In the genomic region with DNA sequence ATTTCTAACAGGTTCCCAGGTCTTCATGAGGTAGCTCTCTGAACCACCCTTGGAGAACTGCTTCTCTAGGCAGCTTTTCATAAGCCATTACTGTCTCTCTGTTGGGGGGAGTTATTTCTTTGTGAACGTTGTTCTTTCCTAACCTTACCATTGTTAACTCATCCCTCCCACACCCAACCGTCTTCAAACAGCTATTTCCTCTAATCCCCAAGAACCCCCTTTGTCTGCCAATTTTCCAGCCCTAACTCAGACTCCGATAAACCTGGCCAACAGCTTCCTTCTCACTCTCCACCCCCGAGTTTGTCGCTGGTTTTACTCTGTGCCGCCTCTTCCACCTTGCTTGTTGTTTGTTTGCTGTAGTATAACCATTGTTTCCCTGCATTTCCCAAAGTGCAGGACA, we compare ENCODE assay signal across 1 cellular context.
TF ChIP-seq lines count a peak whose summit lies in the region.

No MANE protein-coding gene starts in this region.

TF ChIP-seq in WTC11, 78 proteins besides CTCF, POLR2A, EP300 and RAD21 (continued from another document):
- TF ChIP-seq NR2C2 (CRISPR knock-in tag; IDR thresholded peaks at IDR 0.05): no peak
- TF ChIP-seq, protein P1, sequence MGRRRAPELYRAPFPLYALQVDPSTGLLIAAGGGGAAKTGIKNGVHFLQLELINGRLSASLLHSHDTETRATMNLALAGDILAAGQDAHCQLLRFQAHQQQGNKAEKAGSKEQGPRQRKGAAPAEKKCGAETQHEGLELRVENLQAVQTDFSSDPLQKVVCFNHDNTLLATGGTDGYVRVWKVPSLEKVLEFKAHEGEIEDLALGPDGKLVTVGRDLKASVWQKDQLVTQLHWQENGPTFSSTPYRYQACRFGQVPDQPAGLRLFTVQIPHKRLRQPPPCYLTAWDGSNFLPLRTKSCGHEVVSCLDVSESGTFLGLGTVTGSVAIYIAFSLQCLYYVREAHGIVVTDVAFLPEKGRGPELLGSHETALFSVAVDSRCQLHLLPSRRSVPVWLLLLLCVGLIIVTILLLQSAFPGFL (CRISPR knock-in tag; IDR thresholded peaks at IDR 0.05; ENCODE audit: borderline replicate concordance): no peak
- TF ChIP-seq CBFB (CRISPR knock-in tag; IDR thresholded peaks at IDR 0.05; ENCODE audit: low read depth): no peak
- no peak for TF ChIP-seq TEAD1 (CRISPR knock-in tag; IDR thresholded peaks at IDR 0.05)
- no peak for TF ChIP-seq ZNF232 (CRISPR knock-in tag; IDR thresholded peaks at IDR 0.05)
- TF ChIP-seq, protein P2, sequence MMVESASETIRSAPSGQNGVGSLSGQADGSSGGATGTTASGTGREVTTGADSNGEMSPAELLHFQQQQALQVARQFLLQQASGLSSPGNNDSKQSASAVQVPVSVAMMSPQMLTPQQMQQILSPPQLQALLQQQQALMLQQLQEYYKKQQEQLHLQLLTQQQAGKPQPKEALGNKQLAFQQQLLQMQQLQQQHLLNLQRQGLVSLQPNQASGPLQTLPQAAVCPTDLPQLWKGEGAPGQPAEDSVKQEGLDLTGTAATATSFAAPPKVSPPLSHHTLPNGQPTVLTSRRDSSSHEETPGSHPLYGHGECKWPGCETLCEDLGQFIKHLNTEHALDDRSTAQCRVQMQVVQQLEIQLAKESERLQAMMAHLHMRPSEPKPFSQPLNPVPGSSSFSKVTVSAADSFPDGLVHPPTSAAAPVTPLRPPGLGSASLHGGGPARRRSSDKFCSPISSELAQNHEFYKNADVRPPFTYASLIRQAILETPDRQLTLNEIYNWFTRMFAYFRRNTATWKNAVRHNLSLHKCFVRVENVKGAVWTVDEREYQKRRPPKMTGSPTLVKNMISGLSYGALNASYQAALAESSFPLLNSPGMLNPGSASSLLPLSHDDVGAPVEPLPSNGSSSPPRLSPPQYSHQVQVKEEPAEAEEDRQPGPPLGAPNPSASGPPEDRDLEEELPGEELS (CRISPR knock-in tag; IDR thresholded peaks at IDR 0.05): no peak
- TF ChIP-seq, protein P3, sequence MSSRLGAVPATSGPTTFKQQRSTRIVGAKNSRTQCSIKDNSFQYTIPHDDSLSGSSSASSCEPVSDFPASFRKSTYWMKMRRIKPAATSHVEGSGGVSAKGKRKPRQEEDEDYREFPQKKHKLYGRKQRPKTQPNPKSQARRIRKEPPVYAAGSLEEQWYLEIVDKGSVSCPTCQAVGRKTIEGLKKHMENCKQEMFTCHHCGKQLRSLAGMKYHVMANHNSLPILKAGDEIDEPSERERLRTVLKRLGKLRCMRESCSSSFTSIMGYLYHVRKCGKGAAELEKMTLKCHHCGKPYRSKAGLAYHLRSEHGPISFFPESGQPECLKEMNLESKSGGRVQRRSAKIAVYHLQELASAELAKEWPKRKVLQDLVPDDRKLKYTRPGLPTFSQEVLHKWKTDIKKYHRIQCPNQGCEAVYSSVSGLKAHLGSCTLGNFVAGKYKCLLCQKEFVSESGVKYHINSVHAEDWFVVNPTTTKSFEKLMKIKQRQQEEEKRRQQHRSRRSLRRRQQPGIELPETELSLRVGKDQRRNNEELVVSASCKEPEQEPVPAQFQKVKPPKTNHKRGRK (CRISPR knock-in tag; IDR thresholded peaks at IDR 0.05; ENCODE audit: borderline replicate concordance): no peak
